Comparison of ENCODE assay signal across 15 cellular contexts in the genomic region with DNA sequence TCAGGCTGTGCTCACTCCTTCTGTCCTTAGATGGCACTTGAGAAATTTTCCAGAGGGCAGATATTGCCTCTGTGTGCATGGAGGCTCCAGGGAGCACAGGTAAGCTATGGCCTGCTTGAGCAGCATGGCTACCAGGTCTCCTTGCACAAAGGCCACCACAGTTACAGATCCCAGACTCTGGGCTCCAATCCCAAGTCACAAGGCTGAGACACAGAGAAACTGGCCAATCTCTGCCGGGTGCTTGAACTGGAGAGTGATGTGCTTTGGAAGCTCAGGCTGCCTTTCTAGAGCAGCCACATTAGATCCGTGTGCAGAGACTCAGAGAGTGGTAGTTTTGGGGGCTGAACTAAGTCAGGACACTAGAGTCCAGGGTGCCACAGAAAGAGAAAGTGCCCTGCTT.
"Had no signal": no experiment of that assay in that cellular context is flagged by ENCODE, and none has a peak within 500 bp of the region (broad histone marks: within the 10 kb centered on the region; RNA-seq: fewer than 3 reads in every experiment).

No MANE protein-coding gene starts in this region.

- H3K9me3 ChIP-seq: colonic mucosa, heart right ventricle, right lobe of liver had no signal

- H3K27me3 ChIP-seq: colonic mucosa, heart right ventricle, right lobe of liver had no signal

- H3K4me1 ChIP-seq: colonic mucosa, heart right ventricle had no signal

- H3K4me1 Mint-ChIP-seq: stimulated activated naive B cell treated with anti-CD40 and anti-IgM and Interleukin-4, amounts not matched to agents 10 μg/mL and 1 μg/mL and 100 μg/mL, for 72 hours; stimulated activated naive CD8-positive, alpha-beta T cell treated with anti-CD3 and anti-CD28 coated beads, Interleukin-15, amount 100 ng/mL, for 72 hours had no signal

- H3K4me3 Mint-ChIP-seq: natural killer cell; neural crest cell; stimulated activated naive B cell treated with anti-CD40 and anti-IgM and Interleukin-4, amounts not matched to agents 10 μg/mL and 1 μg/mL and 100 μg/mL, for 72 hours; stimulated activated naive CD8-positive, alpha-beta T cell treated with anti-CD3 and anti-CD28 coated beads, Interleukin-15, amount 100 ng/mL, for 72 hours had no signal

- H3K9me3 Mint-ChIP-seq: natural killer cell; neural crest cell; stimulated activated naive CD8-positive, alpha-beta T cell treated with anti-CD3 and anti-CD28 coated beads, Interleukin-15, amount 100 ng/mL, for 72 hours had no signal

- H3K27ac ChIP-seq: colonic mucosa, heart right ventricle, right lobe of liver had no signal

- H3K27me3 Mint-ChIP-seq: progenitor cell of endocrine pancreas; stimulated activated naive B cell treated with anti-CD40 and anti-IgM and Interleukin-4, amounts not matched to agents 10 μg/mL and 1 μg/mL and 100 μg/mL, for 72 hours; stimulated activated naive CD8-positive, alpha-beta T cell treated with anti-CD3 and anti-CD28 coated beads, Interleukin-15, amount 100 ng/mL, for 72 hours had no signal

- H3K36me3 Mint-ChIP-seq: natural killer cell had no signal

- DNase-seq: colonic mucosa; dermis blood vessel endothelial cell; effector CD4-positive, alpha-beta T cell; foreskin melanocyte; heart right ventricle; kidney glomerular epithelial cell; mammary epithelial cell; natural killer cell; right lobe of liver; stimulated activated CD4-positive, alpha-beta T cell treated with anti-CD3 and anti-CD28 coated beads, Interleukin-4, amount 100 ng/mL, for 1 hour; stimulated activated naive B cell treated with anti-CD40 and anti-IgM and Interleukin-4, amounts not matched to agents 10 μg/mL and 1 μg/mL and 100 μg/mL, for 72 hours; stimulated activated naive CD8-positive, alpha-beta T cell treated with anti-CD3 and anti-CD28 coated beads, Interleukin-15, amount 100 ng/mL, for 72 hours; trophoblast cell had no signal

- H3K27ac Mint-ChIP-seq: natural killer cell; progenitor cell of endocrine pancreas; stimulated activated naive B cell treated with anti-CD40 and anti-IgM and Interleukin-4, amounts not matched to agents 10 μg/mL and 1 μg/mL and 100 μg/mL, for 72 hours; stimulated activated naive CD8-positive, alpha-beta T cell treated with anti-CD3 and anti-CD28 coated beads, Interleukin-15, amount 100 ng/mL, for 72 hours had no signal
